ENCODE assay signal across 8 cellular contexts in the genomic region with DNA sequence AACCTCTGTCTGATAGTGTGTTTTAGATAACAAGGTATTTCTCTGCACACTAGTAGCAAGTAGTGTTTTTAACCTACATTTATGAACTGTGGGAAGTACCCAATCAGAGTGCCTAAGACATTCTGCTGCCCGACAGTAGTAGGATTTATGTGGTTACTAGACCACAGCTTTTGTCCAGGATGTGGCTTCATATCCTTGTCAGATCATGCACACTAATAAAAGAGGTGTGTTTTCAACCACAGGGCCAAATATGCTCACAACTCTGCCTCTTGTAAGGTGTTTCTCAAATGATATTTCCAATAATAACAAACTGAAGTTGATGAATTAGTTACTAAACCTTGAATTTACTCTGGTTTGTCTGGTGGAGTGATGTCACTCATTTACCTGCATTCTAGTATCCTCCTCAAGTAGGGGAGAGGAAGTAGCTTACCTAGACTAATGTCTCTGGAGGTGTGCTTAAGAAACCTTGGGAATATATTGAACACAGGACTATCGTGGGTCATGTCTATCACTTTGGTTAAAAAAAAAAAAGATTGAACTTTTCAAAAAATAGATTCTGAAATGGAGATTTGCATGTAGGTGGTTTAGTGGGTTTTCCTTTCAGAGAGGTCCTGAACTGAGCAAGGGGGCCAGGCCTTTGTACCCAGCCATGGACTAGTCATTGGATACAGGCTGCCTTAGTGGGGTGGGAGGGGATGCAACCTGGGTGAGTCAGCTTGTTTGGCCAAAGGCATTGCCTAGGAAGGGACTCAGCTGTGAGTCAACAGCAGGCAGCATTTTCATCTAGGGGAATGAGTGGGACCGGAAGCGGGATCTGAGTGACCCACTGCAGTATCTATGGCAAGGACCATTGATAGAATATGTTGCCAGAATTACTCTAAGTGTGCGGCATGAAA. TPM values are rescaled to one million over a fixed set of nuclear protein-coding genes. Genes with fewer than 3 reads are reported as not detected.
DNase-seq lines count a peak whose midpoint lies in the region; ATAC-seq lines count a peak whose summit lies in the region.

No MANE protein-coding gene starts in this region.

- in situ Hi-C loops in ACHN (cut with HindIII; ENCODE audit: low pct_ligation_motif_present, low pct_unique_long_range_greater_than_20kb, low sequenced_read_pairs): loop anchor here (25.0 kb wide), 1 partner anchor 213 kb away; no protein-coding TSS in a partner anchor
- in situ Hi-C loops in HAP-1 (cut with MboI; ENCODE audit: low sequenced_read_pairs): no loop called here

- no peak overlapping the region for H3K4me3 ChIP-seq in HAP-1

- peaks cover 8% of the 10 kb centered on the region; the same call in 1 of the 2 replicates for H3K36me3 ChIP-seq in HAP-1 (replicated peaks)

- DNase-seq in ACHN (peak; percentile 76), T-helper 9 cell (peak; percentile 22), dermis microvascular lymphatic vessel endothelial cell (ENCODE audit: low read depth in 2 of 2) (peak; percentile 18 to 72), NCI-H524 treated with DMSO at 0.1 percent for 48 hours (lab: John Stamatoyannopoulos, UW) (no peak), HAP-1 (ENCODE audit: low spot score in 2 of 2) (no peak)
- DNase-seq in stimulated activated CD8-positive, alpha-beta memory T cell treated with anti-CD3 and anti-CD28 coated beads, Interleukin-2, amount 100 ng/mL, for 48 hours (ENCODE audit: low read depth in 2 of 2): peak; percentile 14 to 20

- H3K9me3 ChIP-seq in HAP-1: no peaks in the 10 kb centered on the region

- peak; percentile 73 for ATAC-seq in GM19397 (IDR thresholded peaks at IDR 0.05; ENCODE audit: unreplicated experiment)
- peak; percentile 86 for ATAC-seq in HG03378 (IDR thresholded peaks at IDR 0.05; ENCODE audit: unreplicated experiment)

- H3K27me3 ChIP-seq in HAP-1 (ENCODE audit: low read depth): no peaks in the 10 kb centered on the region

- H3K4me1 ChIP-seq in HAP-1: peaks cover 5% of the 10 kb centered on the region

RNA-seq across cellular contexts. Expression of gene FBXW8, which starts 14.1 kb away (rescaled TPM):
- 6.8 and 12.6 TPM in 2 replicates for total RNA-seq in dermis microvascular lymphatic vessel endothelial cell

RNA-seq across cellular contexts. Expression of gene HRK, which starts 43.6 kb away (rescaled TPM):
- not detected in 2 replicates for total RNA-seq in dermis microvascular lymphatic vessel endothelial cell

Comparison
In these comparisons a context has a peak if more than half of its experiments do, and no peak if none do; other contexts are left out.
1. DNase-seq: peak in ACHN (single experiment), T-helper 9 cell (single experiment), dermis microvascular lymphatic vessel endothelial cell (2 of 2) and stimulated activated CD8-positive, alpha-beta memory T cell treated with anti-CD3 and anti-CD28 coated beads, Interleukin-2, amount 100 ng/mL, for 48 hours (2 of 2); none in NCI-H524 treated with DMSO at 0.1 percent for 48 hours (single experiment) and HAP-1 (0 of 2).